21 cellular contexts compared by ENCODE assay signal in genomic region chr10:125214283-125214570, GRCh38. TPM values are rescaled to one million over a fixed set of nuclear protein-coding genes. Genes with fewer than 3 reads are reported as not detected.
DNase-seq lines count a peak whose midpoint lies in the region; ATAC-seq, FAIRE-seq and TF ChIP-seq lines count a peak whose summit lies in the region.
"Had no signal": no experiment of that assay in that cellular context is flagged by ENCODE, and none has a peak within 500 bp of the region (broad histone marks: within the 10 kb centered on the region; RNA-seq: fewer than 3 reads in every experiment).

No MANE protein-coding gene starts in this region.

- H3K9me3 ChIP-seq in IMR-90 (ENCODE audit: control insufficient read depth, insufficient read depth, low read length): no peaks in the 10 kb centered on the region; the same call in 1 of the 2 replicates
- no peaks in the 10 kb centered on the region for H3K9me3 ChIP-seq in hepatocyte (ENCODE audit: low read depth)
- H3K9me3 ChIP-seq in smooth muscle cell (replicated peaks; ENCODE audit: low read depth): no peaks in the 10 kb centered on the region
- H3K9me3 ChIP-seq: BLaER1, HAP-1 had no signal

- no peak overlapping the region for H4K8ac ChIP-seq in IMR-90 (ENCODE audit: low read depth in 2 of 2, low read length in 2 of 2)

- no peaks in the 10 kb centered on the region for H3K36me3 Mint-ChIP-seq in neural crest cell (ENCODE audit: low read depth)
- H3K36me3 Mint-ChIP-seq in activated naive CD8-positive, alpha-beta T cell treated with anti-CD3 and anti-CD28 coated beads, Interleukin-2, amount 50 U/mL, for 24 hours (ENCODE audit: low read depth): no peaks in the 10 kb centered on the region
- H3K36me3 Mint-ChIP-seq: CD14-positive monocyte; CD4-positive, alpha-beta memory T cell had no signal

- BruUV-seq in IMR-90 (replicated peaks; lab: Mats Ljungman, UMichigan): no TSS peak

- no peak overlapping the region for H3K18ac ChIP-seq in IMR-90 (ENCODE audit: low read depth, low read length)

- no peak overlapping the region for H2AFZ ChIP-seq in IMR-90 (replicated peaks; ENCODE audit: low read length, poor library complexity)
- H2AFZ ChIP-seq in hepatocyte: no peak overlapping the region
- no peak overlapping the region for H2AFZ ChIP-seq in smooth muscle cell (ENCODE audit: low read depth)

- in situ Hi-C loops in IMR-90 (cut with MboI; ENCODE audit: low sequenced_read_pairs): no loop called here

- H4K20me1 ChIP-seq in IMR-90 (ENCODE audit: insufficient read depth, low read length) (no peaks in the 10 kb centered on the region), hepatocyte (ENCODE audit: insufficient read depth, poor library complexity, severe bottlenecking) (no peaks in the 10 kb centered on the region), smooth muscle cell (ENCODE audit: low read depth) (no peaks in the 10 kb centered on the region)
- H4K20me1 ChIP-seq: BLaER1 had no signal

- peaks cover 35% of the 10 kb centered on the region for H3K4me1 Mint-ChIP-seq in neural crest cell
- H3K4me1 Mint-ChIP-seq in activated naive CD8-positive, alpha-beta T cell treated with anti-CD3 and anti-CD28 coated beads, Interleukin-2, amount 50 U/mL, for 24 hours: no peaks in the 10 kb centered on the region
- H3K4me1 Mint-ChIP-seq: CD14-positive monocyte; CD4-positive, alpha-beta memory T cell; IgD-negative memory B cell had no signal

- no peak overlapping the region for H2BK5ac ChIP-seq in IMR-90 (ENCODE audit: low read depth, low read length, poor library complexity, severe bottlenecking)

- TF ChIP-seq RAD21 in IMR-90 (IDR thresholded peaks at IDR 0.05; ENCODE audit: low read length): no peak

- H3K4me2 ChIP-seq in IMR-90 (ENCODE audit: low read depth, low read length) (no peak overlapping the region), hepatocyte (no peak overlapping the region), smooth muscle cell (no peak overlapping the region)
- H3K4me2 ChIP-seq: BLaER1 had no signal

- TF ChIP-seq POLR2A in IMR-90 (IDR thresholded peaks at IDR 0.05; ENCODE audit: low read depth, low read length): no peak

- H2BK20ac ChIP-seq in IMR-90 (ENCODE audit: low read depth, low read length): no peak overlapping the region

- no peak overlapping the region for H2BK120ac ChIP-seq in IMR-90 (ENCODE audit: low read depth, low read length)

- no peak overlapping the region for H3K56ac ChIP-seq in IMR-90 (ENCODE audit: extremely low read depth, insufficient read depth, low read length)

- dilution Hi-C loops in IMR-90 (cut with HindIII; ENCODE audit: low sequenced_read_pairs, unreplicated experiment): no loop called here

- H3K27me3 ChIP-seq in IMR-90 (ENCODE audit: control insufficient read depth, insufficient read depth, low read length): no peaks in the 10 kb centered on the region; the same call in none of the 2 replicates
- H3K27me3 ChIP-seq in hepatocyte: no peaks in the 10 kb centered on the region
- no peaks in the 10 kb centered on the region for H3K27me3 ChIP-seq in smooth muscle cell (ENCODE audit: low read depth)
- H3K27me3 ChIP-seq: BLaER1 had no signal

- intact Hi-C loops in IMR-90 (cut with micrococcal nuclease): no loop called here

- H3K27me3 Mint-ChIP-seq in neural crest cell (ENCODE audit: low read depth): no peaks in the 10 kb centered on the region
- H3K27me3 Mint-ChIP-seq in activated naive CD8-positive, alpha-beta T cell treated with anti-CD3 and anti-CD28 coated beads, Interleukin-2, amount 50 U/mL, for 24 hours: no peaks in the 10 kb centered on the region
- H3K27me3 Mint-ChIP-seq: IgD-negative memory B cell had no signal

- ATAC-seq in IMR-90 (ENCODE audit: low read depth): no peak
- ATAC-seq in activated naive CD8-positive, alpha-beta T cell treated with anti-CD3 and anti-CD28 coated beads, Interleukin-2, amount 50 U/mL, for 24 hours: no peak
- no peak for ATAC-seq in HG02571 (IDR thresholded peaks at IDR 0.05; ENCODE audit: unreplicated experiment)
- no peak for ATAC-seq in left lobe of liver
- ATAC-seq: GM12878 had no signal

- DNase-seq in IMR-90 (no peak), hepatocyte (ENCODE audit: low spot score) (no peak), neural crest cell (ENCODE audit: low read depth, low spot score) (no peak), smooth muscle cell (lab: John Stamatoyannopoulos, UW; ENCODE audit: unreplicated experiment) (no peak), RCC 7860 (ENCODE audit: low spot score) (no peak), left lobe of liver (ENCODE audit: low spot score) (no peak)
- no peak for DNase-seq in activated naive CD8-positive, alpha-beta T cell treated with anti-CD3 and anti-CD28 coated beads, Interleukin-2, amount 50 U/mL, for 24 hours
- DNase-seq: 8988T; Calu3; CD4-positive, alpha-beta memory T cell; DND-41; EL; HFFc6 had no signal

- H3K4me3 ChIP-seq in IMR-90 (ENCODE audit: insufficient read depth, low read depth, low read length) (no peak overlapping the region), hepatocyte (no peak overlapping the region), smooth muscle cell (no peak overlapping the region)
- H3K4me3 ChIP-seq: BLaER1, GM12878, HAP-1 had no signal

- H3K9me1 ChIP-seq in IMR-90 (ENCODE audit: insufficient read depth, low read length): no peaks in the 10 kb centered on the region

- POLR2A ChIA-PET in IMR-90 (lab: Charles Lee; ENCODE audit: unreplicated experiment): no interaction called here

- H3K9me2 ChIP-seq in hepatocyte (replicated peaks; ENCODE audit: insufficient read depth): no peaks in the 10 kb centered on the region

- CTCF ChIA-PET in IMR-90 (lab: Yijun Ruan, JAX): no interaction called here

- H3K27ac ChIP-seq in IMR-90 (ENCODE audit: insufficient read depth, low read length) (no peak overlapping the region), hepatocyte (peak overlapping the region; percentile 77), smooth muscle cell (ENCODE audit: low read depth) (peak overlapping the region; percentile 71)
- H3K27ac ChIP-seq: BLaER1 had no signal

- no peak for FAIRE-seq in RCC 7860 (lab: Jason Lieb, UNC)
- FAIRE-seq: GM12878, H1, HTR-8/SVneo had no signal

- no peaks in the 10 kb centered on the region for H3F3A ChIP-seq in smooth muscle cell (ENCODE audit: low read depth)

- H3K79me1 ChIP-seq in IMR-90 (ENCODE audit: low read depth in 1 of 2, low read length in 2 of 2): no peaks in the 10 kb centered on the region

- no peak overlapping the region for H3K23ac ChIP-seq in IMR-90 (ENCODE audit: low read depth, low read length)

- H2AK9ac ChIP-seq in IMR-90 (replicated peaks; ENCODE audit: low read depth, low read length, poor library complexity): no peak overlapping the region

- H3K4me1 ChIP-seq in IMR-90 (ENCODE audit: control insufficient read depth, insufficient read depth, low read length): peaks cover 7% of the 10 kb centered on the region
- H3K4me1 ChIP-seq in hepatocyte (ENCODE audit: insufficient read depth): peaks cover 3% of the 10 kb centered on the region
- no peaks in the 10 kb centered on the region for H3K4me1 ChIP-seq in smooth muscle cell (ENCODE audit: low read depth)
- H3K4me1 ChIP-seq: HAP-1 had no signal

- no peak overlapping the region for H4K5ac ChIP-seq in IMR-90 (ENCODE audit: low read depth, low read length)

- peak overlapping the region; percentile 24 for H3K27ac Mint-ChIP-seq in neural crest cell (ENCODE audit: unreplicated experiment)
- no peak overlapping the region for H3K27ac Mint-ChIP-seq in activated naive CD8-positive, alpha-beta T cell treated with anti-CD3 and anti-CD28 coated beads, Interleukin-2, amount 50 U/mL, for 24 hours
- H3K27ac Mint-ChIP-seq: CD14-positive monocyte, HFFc6, IgD-negative memory B cell had no signal

- no peak overlapping the region for H3K4ac ChIP-seq in IMR-90 (ENCODE audit: low read depth, low read length)

- no CpG with 5 or more reads among the region's 2 CpGs for whole genome bisulfite sequencing in IMR-90 (ENCODE audit: extremely low coverage in 2 of 2, insufficient read length in 1 of 2), 2 experiments
- WGBS in hepatocyte (ENCODE audit: low lambda C conversion rate, missing lambda C conversion rate): 80% methylated on average over 2 of the region's 2 CpGs
- WGBS in smooth muscle cell (ENCODE audit: low lambda C conversion rate): 72% methylated on average over 2 of the region's 2 CpGs

- H2BK15ac ChIP-seq in IMR-90 (ENCODE audit: low read depth, low read length): no peak overlapping the region; the same call in 2 of the 3 replicates

- no peaks in the 10 kb centered on the region for H3K9me3 Mint-ChIP-seq in neural crest cell
- peaks cover 3% of the 10 kb centered on the region for H3K9me3 Mint-ChIP-seq in activated naive CD8-positive, alpha-beta T cell treated with anti-CD3 and anti-CD28 coated beads, Interleukin-2, amount 50 U/mL, for 24 hours
- H3K9me3 Mint-ChIP-seq: HFFc6 had no signal

- no peak overlapping the region for H4K91ac ChIP-seq in IMR-90 (ENCODE audit: insufficient read depth, low read depth, low read length)

- no peaks in the 10 kb centered on the region for H3K36me3 ChIP-seq in IMR-90 (ENCODE audit: control insufficient read depth, insufficient read depth, low read length)
- H3K36me3 ChIP-seq in hepatocyte (replicated peaks; ENCODE audit: insufficient read depth, low read depth): no peaks in the 10 kb centered on the region
- no peaks in the 10 kb centered on the region for H3K36me3 ChIP-seq in smooth muscle cell (ENCODE audit: low read depth)
- H3K36me3 ChIP-seq: BLaER1, HAP-1 had no signal

- 0 out of 2 replicates have a peak overlapping the region, but pooled peaks have one; percentile 12 for H2AK5ac ChIP-seq in IMR-90 (ENCODE audit: low read depth, low read length)

- H3K9ac ChIP-seq in IMR-90 (ENCODE audit: low read depth, low read length) (no peak overlapping the region), smooth muscle cell (ENCODE audit: low read depth) (peak overlapping the region; percentile 16)
- H3K9ac ChIP-seq: BLaER1 had no signal

- no peak for TF ChIP-seq CTCF in IMR-90 (conservative IDR thresholded peaks at IDR 0.05; ENCODE audit: low read depth, low read length)
- no peak for TF ChIP-seq CTCF in hepatocyte (IDR thresholded peaks at IDR 0.05; ENCODE audit: poor library complexity)
- no peak for TF ChIP-seq CTCF in neural crest cell (conservative IDR thresholded peaks at IDR 0.05)
- TF ChIP-seq CTCF in smooth muscle cell (IDR thresholded peaks at IDR 0.05; ENCODE audit: borderline replicate concordance, insufficient read depth, poor library complexity, severe bottlenecking): no peak

- H3K4me3 Mint-ChIP-seq in neural crest cell: no peak overlapping the region
- no peak overlapping the region for H3K4me3 Mint-ChIP-seq in activated naive CD8-positive, alpha-beta T cell treated with anti-CD3 and anti-CD28 coated beads, Interleukin-2, amount 50 U/mL, for 24 hours
- H3K4me3 Mint-ChIP-seq: CD14-positive monocyte; CD4-positive, alpha-beta memory T cell; HFFc6; IgD-negative memory B cell had no signal

- no peaks in the 10 kb centered on the region for H3K79me2 ChIP-seq in hepatocyte
- no peaks in the 10 kb centered on the region for H3K79me2 ChIP-seq in smooth muscle cell (ENCODE audit: low read depth)

- H3K14ac ChIP-seq in IMR-90 (replicated peaks; ENCODE audit: low read depth, low read length): no peak overlapping the region

RNA-seq across cellular contexts. Expression of gene CTBP2, which starts 53.9 kb away (rescaled TPM):
- total RNA-seq in IMR-90 (2012; rRNA removed) (74.2 and 81.0 TPM in 2 replicates), hepatocyte (61.3 and 61.5 TPM in 2 replicates), neural crest cell (127 TPM in 2 replicates), smooth muscle cell (38.6 and 49.9 TPM in 2 replicates), left lobe of liver (5.8 TPM)
- polyA plus RNA-seq in IMR-90 (2012; rRNA removed) (80.2 and 86.6 TPM in 2 replicates), hepatocyte (81.0 and 85.3 TPM in 2 replicates), smooth muscle cell (69.5 and 79.8 TPM in 2 replicates)
- polyA plus RNA-seq in IMR-90 (2012; cell fraction: cytosol; rRNA removed): 63.0 and 104 TPM in 2 replicates
- polyA plus RNA-seq in IMR-90 (2012; cell fraction: nucleus; rRNA removed; ENCODE audit: low replicate concordance): 167 and 220 TPM in 2 replicates
